ENCODE assay signal across 17 cellular contexts in genomic region chr15:35439291-35439690, GRCh38.
DNase-seq lines count a peak whose midpoint lies in the region; ATAC-seq and TF ChIP-seq lines count a peak whose summit lies in the region.
"Had no signal": no experiment of that assay in that cellular context is flagged by ENCODE, and none has a peak within 500 bp of the region (broad histone marks: within the 10 kb centered on the region; RNA-seq: fewer than 3 reads in every experiment).

No MANE protein-coding gene starts in this region.

- TF ChIP-seq CTCF in HFF-Myc (IDR thresholded peaks at IDR 0.05; ENCODE audit: low read depth, low read length, missing control alignments) (no peak), fibroblast of villous mesenchyme (IDR thresholded peaks at IDR 0.05; ENCODE audit: insufficient read depth, low read depth, low read length) (no peak)

- peak; percentile 10 for DNase-seq in A172 (ENCODE audit: low spot score)
- peak; percentile 10 for DNase-seq in HFF-Myc (ENCODE audit: extremely low read depth, low read depth)
- DNase-seq in astrocyte of the hippocampus (ENCODE audit: low read depth, low spot score): peak; percentile 35
- DNase-seq in fibroblast of villous mesenchyme (ENCODE audit: low read depth): peak; percentile 81
- no peak for DNase-seq in stimulated activated naive CD4-positive, alpha-beta T cell (lab: John Stamatoyannopoulos, UW)
- no peak for DNase-seq in left colon
- no peak for DNase-seq in activated T-cell treated with anti-CD3 and anti-CD28 coated beads for 4 hours
- DNase-seq: activated CD4-positive, alpha-beta T cell treated with anti-CD3 and anti-CD28 coated beads, Interleukin-2, amount 10 ng/mL, durations not matched to agents 24 days and 14 days; activated naive CD4-positive, alpha-beta T cell treated with anti-CD3 and anti-CD28 coated beads, Interleukin-2, amount 50 U/mL, for 16 hours; effector CD8-positive, alpha-beta T cell; GOT3; NCI-H1694; NCI-H446 treated with DMSO at 0.1 percent for 48 hours had no signal

- intact Hi-C loops in left colon (cut with DNase I, micrococcal nuclease): no loop called here

- ATAC-seq in left colon: no peak
- no peak for ATAC-seq in HG03139 (IDR thresholded peaks at IDR 0.05; ENCODE audit: unreplicated experiment)
- ATAC-seq: stimulated activated effector memory CD8-positive, alpha-beta T cell treated with anti-CD3 and anti-CD28 coated beads, Interleukin-12 subunit alpha, Interleukin-12 subunit beta, amount 100 ng/mL, for 72 hours had no signal

- H3K4me3 ChIP-seq in HFF-Myc (replicated peaks; ENCODE audit: low read depth, low read length) (no peak overlapping the region), fibroblast of villous mesenchyme (ENCODE audit: low read depth, low read length) (no peak overlapping the region)
- H3K4me3 ChIP-seq: cardiac muscle cell, tibial nerve had no signal

Comparison
In these comparisons a context has a peak if more than half of its experiments do, and no peak if none do; other contexts are left out.
1. DNase-seq: peak in A172 (single experiment), HFF-Myc (single experiment), astrocyte of the hippocampus (single experiment) and fibroblast of villous mesenchyme (single experiment); none in stimulated activated naive CD4-positive, alpha-beta T cell (0 of 6), left colon (0 of 2) and activated T-cell treated with anti-CD3 and anti-CD28 coated beads for 4 hours (single experiment).